In genomic region chr1:109307363-109308021, GRCh38 we compare ENCODE assay signal across 10 cellular contexts. TPM values are rescaled to one million over a fixed set of nuclear protein-coding genes. Genes with fewer than 3 reads are reported as not detected.
DNase-seq lines count a peak whose midpoint lies in the region; ATAC-seq and TF ChIP-seq lines count a peak whose summit lies in the region.
"Had no signal": no experiment of that assay in that cellular context is flagged by ENCODE, and none has a peak within 500 bp of the region (broad histone marks: within the 10 kb centered on the region; RNA-seq: fewer than 3 reads in every experiment).

No MANE protein-coding gene starts in this region.

- no peaks in the 10 kb centered on the region for H3K4me1 Mint-ChIP-seq in HFFc6 (ENCODE audit: low read depth)

- H3K27ac Mint-ChIP-seq in HFFc6, result no peak overlapping the region

- no peaks in the 10 kb centered on the region for H3K79me2 ChIP-seq in smooth muscle cell (ENCODE audit: low read depth)

- no peak for TF ChIP-seq CTCF in smooth muscle cell (IDR thresholded peaks at IDR 0.05; ENCODE audit: borderline replicate concordance, insufficient read depth, poor library complexity, severe bottlenecking)
- no peak for TF ChIP-seq CTCF in HFFc6 (IDR thresholded peaks at IDR 0.05)

- ATAC-seq in HG02938 (IDR thresholded peaks at IDR 0.05; ENCODE audit: unreplicated experiment), result no peak

- H3K36me3 Mint-ChIP-seq in HFFc6 (ENCODE audit: low read depth), result 0 out of 2 replicates have a peak, but pooled peaks cover 6% of the 10 kb centered on the region

- H3K9me3 ChIP-seq in smooth muscle cell (replicated peaks; ENCODE audit: low read depth), result no peaks in the 10 kb centered on the region

- H3K36me3 ChIP-seq in smooth muscle cell (ENCODE audit: low read depth), result no peaks in the 10 kb centered on the region

- H3K27me3 Mint-ChIP-seq in HFFc6 (ENCODE audit: insufficient read depth), result peaks cover 6% of the 10 kb centered on the region; the same call in 1 of the 2 replicates

- H3K27ac ChIP-seq in smooth muscle cell (ENCODE audit: low read depth), result no peak overlapping the region
- H3K27ac ChIP-seq: epithelial cell of prostate had no signal

- H3K4me3 Mint-ChIP-seq in HFFc6, result no peak overlapping the region

- no peak overlapping the region for H3K9ac ChIP-seq in smooth muscle cell (ENCODE audit: low read depth)

- no peak overlapping the region for H2AFZ ChIP-seq in smooth muscle cell (ENCODE audit: low read depth)

- H3K4me3 ChIP-seq in smooth muscle cell, result no peak overlapping the region

- intact Hi-C loops in cardiac septum (cut with DNase I), result loop anchor here (2.0 kb wide), 1 partner anchor 91 kb away; no protein-coding TSS in a partner anchor

- peak overlapping the region; percentile 12 for H3K4me2 ChIP-seq in smooth muscle cell

- no peaks in the 10 kb centered on the region for H3K9me3 Mint-ChIP-seq in HFFc6

- no peaks in the 10 kb centered on the region for H4K20me1 ChIP-seq in smooth muscle cell (ENCODE audit: low read depth)

- DNase-seq in NAMALWA (ENCODE audit: low spot score) (peak; percentile 69), NOMO-1 treated with DMSO at 0.1 percent for 48 hours (lab: John Stamatoyannopoulos, UW; ENCODE audit: unreplicated experiment) (peak; percentile 77), cardiac septum (ENCODE audit: low spot score) (peak; percentile 79), smooth muscle cell (lab: John Stamatoyannopoulos, UW; ENCODE audit: unreplicated experiment) (no peak), HFFc6 (no peak)
- DNase-seq in NK-92 treated with Interleukin-12 subunit alpha and Interleukin-12 subunit beta, amount 100 ng/mL, for 24 hours (lab: John Stamatoyannopoulos, UW), result no peak
- DNase-seq: activated CD4-positive, alpha-beta T cell treated with anti-CD3 and anti-CD28 coated beads for 4 hours had no signal

- H3K4me1 ChIP-seq in smooth muscle cell (ENCODE audit: low read depth), result peaks cover 23% of the 10 kb centered on the region

- H3F3A ChIP-seq in smooth muscle cell (ENCODE audit: low read depth), result no peaks in the 10 kb centered on the region

- no peaks in the 10 kb centered on the region for H3K27me3 ChIP-seq in smooth muscle cell (ENCODE audit: low read depth)

- 32% methylated on average over 13 of the region's 13 CpGs for WGBS in smooth muscle cell (ENCODE audit: low lambda C conversion rate)

RNA-seq across cellular contexts. Expression of gene MYBPHL, which starts 0.7 kb away (rescaled TPM):
- total RNA-seq in cardiac septum, result 1.2 TPM
- total RNA-seq in smooth muscle cell, result not detected in 2 replicates
- polyA plus RNA-seq in smooth muscle cell, result not detected in 2 replicates
- total RNA-seq in HFFc6 (2021; fragmentation: NEBNext Ultra II Directional; extraction: Animal tissue kit (Norgen Biotek cat#: 25700)), result not detected
- total RNA-seq: pulmonary artery endothelial cell had no signal

RNA-seq across cellular contexts. Expression of gene PSRC1, which starts 24.5 kb away (rescaled TPM):
- total RNA-seq in cardiac septum, result 0.59 TPM
- total RNA-seq in smooth muscle cell, result 5.5 and 5.7 TPM in 2 replicates
- polyA plus RNA-seq in smooth muscle cell, result 9.0 and 10.8 TPM in 2 replicates
- 10 to 100 TPM; 17.0 to 33.1 (median 30.4) TPM for total RNA-seq in HFFc6 (2021; fragmentation: NEBNext Ultra II Directional; extraction: Animal tissue kit (Norgen Biotek cat#: 25700))

RNA-seq across cellular contexts. Expression of gene CELSR2, which starts 58.2 kb away (rescaled TPM):
- total RNA-seq in cardiac septum (7.1 TPM), smooth muscle cell (2.9 and 3.6 TPM in 2 replicates)
- 1.8 and 5.1 TPM in 2 replicates for polyA plus RNA-seq in smooth muscle cell
- total RNA-seq in HFFc6 (2021; fragmentation: NEBNext Ultra II Directional; extraction: Animal tissue kit (Norgen Biotek cat#: 25700)), result 1 to 10 TPM; 1.2 to 1.7 (median 1.4) TPM

Comparison
In these comparisons a context has a peak if more than half of its experiments do, and no peak if none do; other contexts are left out.
1. DNase-seq: peak in NAMALWA (single experiment), NOMO-1 treated with DMSO at 0.1 percent for 48 hours (single experiment) and cardiac septum (single experiment); none in smooth muscle cell (single experiment), HFFc6 (single experiment) and NK-92 treated with Interleukin-12 subunit alpha and Interleukin-12 subunit beta, amount 100 ng/mL, for 24 hours (single experiment).